8 cellular contexts compared by ENCODE assay signal in genomic region chr7:129615018-129615417, GRCh38. TPM values are rescaled to one million over a fixed set of nuclear protein-coding genes. Genes with fewer than 3 reads are reported as not detected.
DNase-seq lines count a peak whose midpoint lies in the region; ATAC-seq, FAIRE-seq and TF ChIP-seq lines count a peak whose summit lies in the region.

No MANE protein-coding gene starts in this region.

- H3K36me3 Mint-ChIP-seq in CD4-positive, alpha-beta T cell (ENCODE audit: low read depth), result peaks cover 14% of the 10 kb centered on the region
- peaks cover 18% of the 10 kb centered on the region for H3K36me3 Mint-ChIP-seq in Caco-2 (ENCODE audit: insufficient read depth, unreplicated experiment)

- H3K4me1 ChIP-seq in Caco-2, result peaks cover 10% of the 10 kb centered on the region

- no peak for DNase-seq in CD4-positive, alpha-beta T cell
- DNase-seq in GM20000 (ENCODE audit: low spot score), result peak; percentile 62
- DNase-seq in MV-4-11 (lab: John Stamatoyannopoulos, UW), result peak; percentile 90
- peak; percentile 83 for DNase-seq in bronchial epithelial cell (ENCODE audit: low read depth)
- DNase-seq in occipital lobe (lab: John Stamatoyannopoulos, UW), result no peak
- DNase-seq in Caco-2, result no peak

- H3K27ac ChIP-seq in CD4-positive, alpha-beta T cell (ENCODE audit: low read depth, low read length), result no peak overlapping the region

- no peak overlapping the region for H3K4me3 ChIP-seq in bronchial epithelial cell (ENCODE audit: low read depth, low read length)
- H3K4me3 ChIP-seq in Caco-2 (ENCODE audit: low read depth, low read length), result no peak overlapping the region

- POLR2A ChIA-PET in CD4-positive, alpha-beta T cell (lab: Charles Lee), result no interaction called here
- POLR2A ChIA-PET in Caco-2 (lab: Charles Lee), result no interaction called here

- H3K9me3 Mint-ChIP-seq in CD4-positive, alpha-beta T cell, result no peaks in the 10 kb centered on the region
- no peaks in the 10 kb centered on the region for H3K9me3 Mint-ChIP-seq in Caco-2 (ENCODE audit: unreplicated experiment)

- BruUV-seq in Caco-2 (replicated peaks; lab: Mats Ljungman, UMichigan), result no TSS peak

- peak overlapping the region; percentile 76 for H3K27ac Mint-ChIP-seq in CD4-positive, alpha-beta T cell
- no peak overlapping the region for H3K27ac Mint-ChIP-seq in Caco-2 (ENCODE audit: unreplicated experiment)

- no peaks in the 10 kb centered on the region for H3K27me3 ChIP-seq in CD4-positive, alpha-beta T cell (ENCODE audit: control insufficient read depth, insufficient read depth, low read length)
- H3K27me3 ChIP-seq in bronchial epithelial cell (ENCODE audit: control insufficient read depth, insufficient read depth, low read length) (no peaks in the 10 kb centered on the region), Caco-2 (replicated peaks; ENCODE audit: control insufficient read depth, insufficient read depth, low read length) (no peaks in the 10 kb centered on the region)

- H3K9me3 ChIP-seq in CD4-positive, alpha-beta T cell (ENCODE audit: control insufficient read depth, low read length), result no peaks in the 10 kb centered on the region
- no peaks in the 10 kb centered on the region for H3K9me3 ChIP-seq in Caco-2

- FAIRE-seq in bronchial epithelial cell (lab: Jason Lieb, UNC), result no peak

- ATAC-seq in CD4-positive, alpha-beta T cell (ENCODE audit: poor library complexity), result no peak
- no peak for ATAC-seq in HG03520 (IDR thresholded peaks at IDR 0.05; ENCODE audit: unreplicated experiment)
- no peak for ATAC-seq in GM19467 (IDR thresholded peaks at IDR 0.05; ENCODE audit: unreplicated experiment)

- H3K36me3 ChIP-seq in bronchial epithelial cell (ENCODE audit: control insufficient read depth, insufficient read depth, low read length) (no peaks in the 10 kb centered on the region), Caco-2 (ENCODE audit: control insufficient read depth, insufficient read depth, low read length) (no peaks in the 10 kb centered on the region; the same call in 1 of the 2 replicates)

- CTCF ChIA-PET in CD4-positive, alpha-beta T cell (lab: Charles Lee), result interaction anchor here (1.6 kb wide), 1 partner anchor 13 kb away, joined by 3 read pairs; no protein-coding TSS in a partner anchor
- CTCF ChIA-PET in Caco-2 (lab: Charles Lee), result no interaction called here

- peaks cover 85% of the 10 kb centered on the region for H3K4me1 Mint-ChIP-seq in CD4-positive, alpha-beta T cell (ENCODE audit: low read depth)
- H3K4me1 Mint-ChIP-seq in Caco-2 (ENCODE audit: low read depth, unreplicated experiment), result peaks cover 37% of the 10 kb centered on the region

- H3K27me3 Mint-ChIP-seq in CD4-positive, alpha-beta T cell, result no peaks in the 10 kb centered on the region
- H3K27me3 Mint-ChIP-seq in Caco-2 (ENCODE audit: insufficient read depth, unreplicated experiment), result no peaks in the 10 kb centered on the region

- intact Hi-C loops in CD4-positive, alpha-beta T cell (cut with DNase I, micrococcal nuclease), result loop anchor here in 1 of 2 experiments (10.0 kb wide), 2 partner anchors 590 to 820 kb away; partner anchors contain the start of genes SSMEM1 and TMEM209
- intact Hi-C loops in Caco-2 (cut with micrococcal nuclease; ENCODE audit: unreplicated experiment), result no loop called here

- no peak for TF ChIP-seq CTCF in CD4-positive, alpha-beta T cell (IDR thresholded peaks at IDR 0.05)
- TF ChIP-seq CTCF in GM20000 (IDR thresholded peaks at IDR 0.05; ENCODE audit: extremely low read depth, missing control alignments), result no peak
- no peak for TF ChIP-seq CTCF in bronchial epithelial cell (IDR thresholded peaks at IDR 0.05; ENCODE audit: insufficient read depth, low read length, severe bottlenecking)
- no peak for TF ChIP-seq CTCF in Caco-2 (IDR thresholded peaks at IDR 0.05; ENCODE audit: insufficient read depth in 1 of 2, low read depth in 1 of 2, low read length in 1 of 2, severe bottlenecking in 1 of 2, unreplicated experiment in 1 of 2)

- H3K4me3 Mint-ChIP-seq in CD4-positive, alpha-beta T cell, result peak overlapping the region; percentile 83
- H3K4me3 Mint-ChIP-seq in Caco-2 (ENCODE audit: unreplicated experiment), result no peak overlapping the region

RNA-seq across cellular contexts. Expression of gene NRF1, which starts 3.5 kb away (rescaled TPM):
- 10 to 100 TPM; 35.4 to 36.1 TPM for total RNA-seq in CD4-positive, alpha-beta T cell
- 12.1 and 16.4 TPM in 2 replicates for total RNA-seq in bronchial epithelial cell
- 16.1 TPM for total RNA-seq in occipital lobe
- 22.5 and 23.0 TPM in 2 replicates for total RNA-seq in Caco-2 (2022)

Comparison
In these comparisons a context has a peak if more than half of its experiments do, and no peak if none do; other contexts are left out.
1. DNase-seq: peak in GM20000 (single experiment), MV-4-11 (single experiment) and bronchial epithelial cell (single experiment); none in CD4-positive, alpha-beta T cell (0 of 10), occipital lobe (single experiment) and Caco-2 (0 of 2).